Comparison of ENCODE assay signal across 8 cellular contexts in genomic region chr4:101306764-101307615, GRCh38. TPM values are rescaled to one million over a fixed set of nuclear protein-coding genes. Genes with fewer than 3 reads are reported as not detected.
A peak's percentile ranks its signal among the peaks of the same experiment; 100 is the strongest.
DNase-seq lines count a peak whose midpoint lies in the region; ATAC-seq and TF ChIP-seq lines count a peak whose summit lies in the region.
"Had no signal": no experiment of that assay in that cellular context is flagged by ENCODE, and none has a peak within 500 bp of the region (broad histone marks: within the 10 kb centered on the region; RNA-seq: fewer than 3 reads in every experiment).

No MANE protein-coding gene starts in this region.

- DNase-seq in activated naive CD8-positive, alpha-beta T cell treated with anti-CD3 and anti-CD28 coated beads, Interleukin-2, amount 50 U/mL, for 24 hours = no peak
- DNase-seq in progenitor cell of endocrine pancreas (ENCODE audit: low spot score, unreplicated experiment) (no peak), NCI-H146 (lab: John Stamatoyannopoulos, UW) (no peak), RPMI8226 (no peak)
- DNase-seq: nucleus accumbens had no signal

- peak overlapping the region; percentile 52 for H3K27ac Mint-ChIP-seq in activated naive CD8-positive, alpha-beta T cell treated with anti-CD3 and anti-CD28 coated beads, Interleukin-2, amount 50 U/mL, for 24 hours
- H3K27ac Mint-ChIP-seq in progenitor cell of endocrine pancreas = peak overlapping the region; percentile 16

- TF ChIP-seq CTCF in progenitor cell of endocrine pancreas (IDR thresholded peaks at IDR 0.05; ENCODE audit: unreplicated experiment) = no peak

- ATAC-seq in GM18907 (IDR thresholded peaks at IDR 0.05; ENCODE audit: unreplicated experiment) = peak; percentile 22
- peak; percentile 22 for ATAC-seq in HG02759 (IDR thresholded peaks at IDR 0.05; ENCODE audit: unreplicated experiment)
- ATAC-seq in activated naive CD8-positive, alpha-beta T cell treated with anti-CD3 and anti-CD28 coated beads, Interleukin-2, amount 50 U/mL, for 24 hours = no peak
- ATAC-seq in GM21360 (IDR thresholded peaks at IDR 0.05; ENCODE audit: unreplicated experiment) = no peak

- H3K36me3 Mint-ChIP-seq in activated naive CD8-positive, alpha-beta T cell treated with anti-CD3 and anti-CD28 coated beads, Interleukin-2, amount 50 U/mL, for 24 hours (ENCODE audit: low read depth) = no peaks in the 10 kb centered on the region
- H3K36me3 Mint-ChIP-seq in progenitor cell of endocrine pancreas (ENCODE audit: insufficient read depth) = no peaks in the 10 kb centered on the region

- peaks cover 45% of the 10 kb centered on the region for H3K4me1 Mint-ChIP-seq in activated naive CD8-positive, alpha-beta T cell treated with anti-CD3 and anti-CD28 coated beads, Interleukin-2, amount 50 U/mL, for 24 hours
- H3K4me1 Mint-ChIP-seq in progenitor cell of endocrine pancreas (ENCODE audit: low read depth) = peaks cover 26% of the 10 kb centered on the region

- H3K9me3 Mint-ChIP-seq in activated naive CD8-positive, alpha-beta T cell treated with anti-CD3 and anti-CD28 coated beads, Interleukin-2, amount 50 U/mL, for 24 hours = no peaks in the 10 kb centered on the region
- no peaks in the 10 kb centered on the region for H3K9me3 Mint-ChIP-seq in progenitor cell of endocrine pancreas (ENCODE audit: low read depth)

- peak overlapping the region; percentile 62 for H3K4me3 Mint-ChIP-seq in activated naive CD8-positive, alpha-beta T cell treated with anti-CD3 and anti-CD28 coated beads, Interleukin-2, amount 50 U/mL, for 24 hours
- H3K4me3 Mint-ChIP-seq in progenitor cell of endocrine pancreas (ENCODE audit: low read depth) = no peak overlapping the region

- no peaks in the 10 kb centered on the region for H3K27me3 Mint-ChIP-seq in activated naive CD8-positive, alpha-beta T cell treated with anti-CD3 and anti-CD28 coated beads, Interleukin-2, amount 50 U/mL, for 24 hours
- no peaks in the 10 kb centered on the region for H3K27me3 Mint-ChIP-seq in progenitor cell of endocrine pancreas

RNA-seq across cellular contexts. Expression of gene PPP3CA, which starts 40.3 kb away (rescaled TPM):
- total RNA-seq in progenitor cell of endocrine pancreas = 22.5 and 27.4 TPM in 2 replicates

Comparison
In these comparisons a context has a peak if more than half of its experiments do, and no peak if none do; other contexts are left out.
1. ATAC-seq: peak in GM18907 (single experiment) and HG02759 (single experiment); none in activated naive CD8-positive, alpha-beta T cell treated with anti-CD3 and anti-CD28 coated beads, Interleukin-2, amount 50 U/mL, for 24 hours (single experiment) and GM21360 (single experiment).